Comparison of ENCODE assay signal across 30 cellular contexts in genomic region chr1:217522280-217522679, GRCh38.
DNase-seq lines count a peak whose midpoint lies in the region; ATAC-seq, FAIRE-seq and TF ChIP-seq lines count a peak whose summit lies in the region.
"Had no signal": no experiment of that assay in that cellular context is flagged by ENCODE, and none has a peak within 500 bp of the region (broad histone marks: within the 10 kb centered on the region; RNA-seq: fewer than 3 reads in every experiment).

No MANE protein-coding gene starts in this region.

- H3K4me3 ChIP-seq in RWPE2 (ENCODE audit: severe bottlenecking) (no peak overlapping the region), sigmoid colon (no peak overlapping the region), psoas muscle (no peak overlapping the region)
- no peak overlapping the region for H3K4me3 ChIP-seq in CD8-positive, alpha-beta memory T cell (ENCODE audit: low read length)
- H3K4me3 ChIP-seq: gastrocnemius medialis, upper lobe of left lung had no signal

- DNase-seq in RWPE2 (ENCODE audit: low spot score) (no peak), left ventricle myocardium superior (no peak), sigmoid colon (no peak), psoas muscle (no peak)
- DNase-seq in CD8-positive, alpha-beta memory T cell = no peak
- DNase-seq: activated CD4-positive, alpha-beta T cell treated with anti-CD3 and anti-CD28 coated beads for 1 hour; activated CD8-positive, alpha-beta T cell treated with anti-CD3 and anti-CD28 coated beads for 36 hours; CD4-positive, CD25-positive, alpha-beta regulatory T cell; endodermal cell; gastrocnemius medialis; hypothalamus; immature natural killer cell; naive B cell; NCI-H1417 treated with DMSO at 0.1 percent for 48 hours; NCI-H2081 treated with DMSO at 0.1 percent for 48 hours; nucleus accumbens; stimulated activated CD4-positive, alpha-beta T cell treated with anti-CD3 and anti-CD28 coated beads, Interleukin-12 subunit alpha, Interleukin-12 subunit beta, amount 100 ng/mL, for 4 hours; stimulated activated CD4-positive, alpha-beta T cell treated with anti-CD3 and anti-CD28 coated beads, Interleukin-4, amount 100 ng/mL, for 1 hour; T-helper 17 cell; upper lobe of left lung had no signal

- WGBS in sigmoid colon, 2 donors = 94 to 96% methylated on average over 3 of the region's 3 CpGs
- 90 to 91% (median 90%) methylated on average over 3 of the region's 3 CpGs for WGBS in psoas muscle, 3 donors

- H3K4me3 Mint-ChIP-seq in CD8-positive, alpha-beta memory T cell = no peak overlapping the region
- H3K4me3 Mint-ChIP-seq: activated CD8-positive, alpha-beta T cell treated with anti-CD3 and anti-CD28 coated beads for 36 hours; activated T-helper 17 cell treated with anti-CD3 and anti-CD28 coated beads, Interleukin-2, amount 50 U/mL, for 72 hours; CD4-positive, CD25-positive, alpha-beta regulatory T cell; dendritic cell treated with granulocyte-macrophage colony-stimulating factor and Interleukin-4, amounts not matched to agents 40 ng/mL and 50 ng/mL, for 4 days; endodermal cell; immature natural killer cell; naive B cell; T-helper 17 cell had no signal

- TF ChIP-seq POLR2A in sigmoid colon (IDR thresholded peaks at IDR 0.05) = no peak

- no peaks in the 10 kb centered on the region for H3K9me3 Mint-ChIP-seq in CD8-positive, alpha-beta memory T cell
- H3K9me3 Mint-ChIP-seq: activated CD8-positive, alpha-beta T cell treated with anti-CD3 and anti-CD28 coated beads for 36 hours; activated naive CD4-positive, alpha-beta T cell treated with anti-CD3 and anti-CD28 coated beads, Interleukin-2, amount 50 U/mL, for 72 hours; activated T-helper 17 cell treated with anti-CD3 and anti-CD28 coated beads, Interleukin-2, amount 50 U/mL, for 72 hours; CD4-positive, CD25-positive, alpha-beta regulatory T cell; dendritic cell treated with granulocyte-macrophage colony-stimulating factor and Interleukin-4, amounts not matched to agents 40 ng/mL and 50 ng/mL, for 4 days; immature natural killer cell; naive B cell had no signal

- CTCF ChIA-PET in CD8-positive, alpha-beta memory T cell (lab: Charles Lee) = no interaction called here

- H3K4me1 Mint-ChIP-seq in CD8-positive, alpha-beta memory T cell = no peaks in the 10 kb centered on the region
- H3K4me1 Mint-ChIP-seq: activated T-helper 17 cell treated with anti-CD3 and anti-CD28 coated beads, Interleukin-2, amount 50 U/mL, for 72 hours; endodermal cell; immature natural killer cell; naive B cell had no signal

- TF ChIP-seq CTCF in C4-2B (conservative IDR thresholded peaks at IDR 0.05) (peak; percentile 33), RWPE2 (IDR thresholded peaks at IDR 0.05; ENCODE audit: poor library complexity, severe bottlenecking) (peak; percentile 11), sigmoid colon (IDR thresholded peaks at IDR 0.05) (no peak), psoas muscle (IDR thresholded peaks at IDR 0.05) (no peak)

- no peak overlapping the region for H3K27ac Mint-ChIP-seq in CD8-positive, alpha-beta memory T cell
- H3K27ac Mint-ChIP-seq: activated CD8-positive, alpha-beta T cell treated with anti-CD3 and anti-CD28 coated beads for 36 hours; activated naive CD4-positive, alpha-beta T cell treated with anti-CD3 and anti-CD28 coated beads, Interleukin-2, amount 50 U/mL, for 72 hours; activated T-helper 17 cell treated with anti-CD3 and anti-CD28 coated beads, Interleukin-2, amount 50 U/mL, for 72 hours; CD4-positive, CD25-positive, alpha-beta regulatory T cell; dendritic cell treated with granulocyte-macrophage colony-stimulating factor and Interleukin-4, amounts not matched to agents 40 ng/mL and 50 ng/mL, for 4 days; endodermal cell; immature natural killer cell; naive B cell; T-helper 17 cell had no signal

- FAIRE-seq in A204.1 (lab: Jason Lieb, UNC) = peak; percentile 52
- FAIRE-seq: H1 had no signal

- H3K27ac ChIP-seq in C4-2B (no peak overlapping the region), RWPE2 (ENCODE audit: poor library complexity, severe bottlenecking) (no peak overlapping the region), sigmoid colon (no peak overlapping the region), psoas muscle (no peak overlapping the region)
- no peak overlapping the region for H3K27ac ChIP-seq in CD8-positive, alpha-beta memory T cell (ENCODE audit: low read depth, low read length)
- H3K27ac ChIP-seq: gastrocnemius medialis, HL-60, KMS-11, upper lobe of left lung had no signal

- peaks cover 16% of the 10 kb centered on the region for H3K4me1 ChIP-seq in RWPE2 (ENCODE audit: insufficient read depth, poor library complexity, severe bottlenecking)
- peaks cover 0 to 11% (median 4%) of the 10 kb centered on the region in 4 donors for H3K4me1 ChIP-seq in sigmoid colon
- no peaks in the 10 kb centered on the region for H3K4me1 ChIP-seq in CD8-positive, alpha-beta memory T cell (ENCODE audit: insufficient read depth, low read length)
- H3K4me1 ChIP-seq in psoas muscle = no peaks in the 10 kb centered on the region
- H3K4me1 ChIP-seq: gastrocnemius medialis had no signal

- H3K27me3 Mint-ChIP-seq in CD8-positive, alpha-beta memory T cell = no peaks in the 10 kb centered on the region
- H3K27me3 Mint-ChIP-seq: activated CD8-positive, alpha-beta T cell treated with anti-CD3 and anti-CD28 coated beads for 36 hours; activated T-helper 17 cell treated with anti-CD3 and anti-CD28 coated beads, Interleukin-2, amount 50 U/mL, for 72 hours; CD4-positive, CD25-positive, alpha-beta regulatory T cell; dendritic cell treated with granulocyte-macrophage colony-stimulating factor and Interleukin-4, amounts not matched to agents 40 ng/mL and 50 ng/mL, for 4 days; naive B cell; T-helper 17 cell had no signal

- H3K36me3 ChIP-seq in RWPE2 (ENCODE audit: low read depth) = no peaks in the 10 kb centered on the region
- H3K36me3 ChIP-seq in sigmoid colon = no peaks in the 10 kb centered on the region
- H3K36me3 ChIP-seq in CD8-positive, alpha-beta memory T cell (ENCODE audit: insufficient read depth, low read length) = no peaks in the 10 kb centered on the region
- H3K36me3 ChIP-seq in psoas muscle (ENCODE audit: insufficient read depth in 1 of 2, low read depth in 1 of 2) = no peaks in the 10 kb centered on the region
- H3K36me3 ChIP-seq: gastrocnemius medialis, upper lobe of left lung had no signal

- TF ChIP-seq EP300 in sigmoid colon (IDR thresholded peaks at IDR 0.05) = no peak

- intact Hi-C loops in left ventricle myocardium superior (cut with micrococcal nuclease) = no loop called here
- intact Hi-C loops in sigmoid colon (cut with DNase I) = no loop called here
- intact Hi-C loops in psoas muscle (cut with DNase I) = no loop called here

- peaks cover 0 to 5% (median 0%) of the 10 kb centered on the region in 3 donors for H3K36me3 Mint-ChIP-seq in CD8-positive, alpha-beta memory T cell
- H3K36me3 Mint-ChIP-seq: activated naive CD4-positive, alpha-beta T cell treated with anti-CD3 and anti-CD28 coated beads, Interleukin-2, amount 50 U/mL, for 72 hours; CD4-positive, CD25-positive, alpha-beta regulatory T cell; naive B cell had no signal

- POLR2A ChIA-PET in CD8-positive, alpha-beta memory T cell (lab: Charles Lee) = no interaction called here

- no peaks in the 10 kb centered on the region for H3K27me3 ChIP-seq in RWPE2 (ENCODE audit: insufficient read depth, poor library complexity, severe bottlenecking)
- no peaks in the 10 kb centered on the region for H3K27me3 ChIP-seq in sigmoid colon
- H3K27me3 ChIP-seq in CD8-positive, alpha-beta memory T cell (ENCODE audit: insufficient read depth, low read length, poor library complexity, severe bottlenecking) = no peaks in the 10 kb centered on the region
- no peaks in the 10 kb centered on the region for H3K27me3 ChIP-seq in psoas muscle (ENCODE audit: insufficient read depth in 3 of 3, low read length in 2 of 3)
- H3K27me3 ChIP-seq: gastrocnemius medialis, upper lobe of left lung had no signal

- ATAC-seq in RWPE2 (ENCODE audit: low read depth) (no peak), left ventricle myocardium superior (peak; percentile 80), psoas muscle (no peak)
- ATAC-seq: activated CD8-positive, alpha-beta T cell treated with anti-CD3 and anti-CD28 coated beads for 36 hours; activated naive CD4-positive, alpha-beta T cell treated with anti-CD3 and anti-CD28 coated beads, Interleukin-2, amount 50 U/mL, for 72 hours; activated T-helper 17 cell treated with anti-CD3 and anti-CD28 coated beads, Interleukin-2, amount 50 U/mL, for 72 hours; esophagus mucosa; gastrocnemius medialis; left lobe of liver; T-helper 17 cell had no signal

- H3K9me3 ChIP-seq in RWPE2 (ENCODE audit: severe bottlenecking) (no peaks in the 10 kb centered on the region), sigmoid colon (no peaks in the 10 kb centered on the region), psoas muscle (no peaks in the 10 kb centered on the region)
- H3K9me3 ChIP-seq in CD8-positive, alpha-beta memory T cell (ENCODE audit: low read length) = no peaks in the 10 kb centered on the region
- H3K9me3 ChIP-seq: gastrocnemius medialis, upper lobe of left lung had no signal

Comparison
In these comparisons a context has a peak if more than half of its experiments do, and no peak if none do; other contexts are left out.
1. CTCF ChIP-seq: peak in C4-2B (single experiment) and RWPE2 (single experiment); none in sigmoid colon (0 of 4) and psoas muscle (single experiment).